ENCODE assay signal across 7 cellular contexts in the genomic region with DNA sequence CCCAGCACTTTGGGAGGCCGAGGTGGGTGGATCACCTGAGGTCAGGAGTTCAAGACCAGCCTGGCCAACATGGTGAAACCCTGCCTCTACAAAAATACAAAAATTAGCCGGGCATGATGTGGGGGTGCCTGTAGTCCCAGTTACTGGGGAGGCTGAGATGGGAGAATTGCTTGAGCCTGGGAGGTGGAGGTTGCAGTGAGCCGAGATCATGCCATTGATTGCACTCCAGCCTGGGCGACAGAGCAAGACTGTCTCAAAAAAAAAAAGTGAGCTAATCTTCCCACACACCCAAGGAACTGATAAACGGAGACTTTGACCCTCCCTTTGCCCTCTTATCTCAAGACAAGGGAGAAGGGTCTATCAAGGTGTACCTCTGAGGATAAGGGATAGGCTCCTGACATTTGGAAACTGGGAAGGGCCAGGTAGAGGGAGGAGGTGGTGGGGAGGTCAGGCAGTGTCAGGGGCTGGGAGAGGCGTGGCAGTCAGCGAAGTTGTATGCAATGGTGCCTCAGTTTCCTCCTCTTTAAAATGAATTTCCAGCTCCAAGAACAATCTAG. TPM values are rescaled to one million over a fixed set of nuclear protein-coding genes. Genes with fewer than 3 reads are reported as not detected.
DNase-seq lines count a peak whose midpoint lies in the region; TF ChIP-seq lines count a peak whose summit lies in the region.
"Not testable (repeated sequence)": the region's sequence is repeated elsewhere in the genome, so short reads cannot be mapped to it uniquely, and the experiment has no call there.
"Had no signal": no experiment of that assay in that cellular context is flagged by ENCODE, and none has a peak within 500 bp of the region (broad histone marks: within the 10 kb centered on the region; RNA-seq: fewer than 3 reads in every experiment).

No MANE protein-coding gene starts in this region.

- not testable (repeated sequence) for H3K79me1 ChIP-seq in trophoblast cell (ENCODE audit: low read length)

- not testable (repeated sequence) for H3K27me3 Mint-ChIP-seq in Caco-2 (ENCODE audit: insufficient read depth, unreplicated experiment)

- H3K14ac ChIP-seq in trophoblast cell (ENCODE audit: low read length): not testable (repeated sequence)

- not testable (repeated sequence) for H4K8ac ChIP-seq in trophoblast cell (ENCODE audit: low read depth, low read length)

- H3K4me3 ChIP-seq in Caco-2 (ENCODE audit: low read depth, low read length); Peyer's patch; colonic mucosa; hepatocyte; trophoblast cell (ENCODE audit: low read depth, low read length): not testable (repeated sequence)
- peak overlapping the region in 1 of 2 donors; percentile 30 for H3K4me3 ChIP-seq in mucosa of rectum (ENCODE audit: low read length in 2 of 2)

- peak overlapping the region in 3 of 4 donors; percentile 53 to 91 (median 81) for H3K27ac ChIP-seq in Peyer's patch
- peak overlapping the region; percentile 40 for H3K27ac ChIP-seq in colonic mucosa
- H3K27ac ChIP-seq in hepatocyte: peak overlapping the region; percentile 57
- peak overlapping the region; percentile 63 to 75 for H3K27ac ChIP-seq in mucosa of rectum (ENCODE audit: low read depth in 2 of 2, low read length in 2 of 2)
- not testable (repeated sequence) for H3K27ac ChIP-seq in trophoblast cell (ENCODE audit: low read depth, low read length)

- POLR2A ChIA-PET in Caco-2 (lab: Charles Lee): interaction anchor here (0.7 kb wide), 1 partner anchor 137 kb away, joined by 3 read pairs; no protein-coding TSS in a partner anchor

- H2AK5ac ChIP-seq in trophoblast cell (ENCODE audit: low read length): not testable (repeated sequence)

- H3K36me3 ChIP-seq in Caco-2 (ENCODE audit: control insufficient read depth, insufficient read depth, low read length); Peyer's patch; colonic mucosa; hepatocyte (replicated peaks; ENCODE audit: insufficient read depth, low read depth); mucosa of rectum (ENCODE audit: control insufficient read depth in 2 of 2, insufficient read depth in 2 of 2, low read length in 2 of 2); trophoblast cell (ENCODE audit: control insufficient read depth in 1 of 2, insufficient read depth in 2 of 2, low read length in 2 of 2): not testable (repeated sequence)

- CTCF ChIA-PET in Caco-2 (lab: Charles Lee): interaction anchor here (1.0 to 1.3 kb wide), 3 partner anchors 15 to 139 kb away, joined by 4 read pairs; no protein-coding TSS in a partner anchor

- not testable (repeated sequence) for H2BK12ac ChIP-seq in trophoblast cell (ENCODE audit: low read length)

- H3K9me2 ChIP-seq in hepatocyte (replicated peaks; ENCODE audit: insufficient read depth): not testable (repeated sequence)

- H2BK5ac ChIP-seq in trophoblast cell (ENCODE audit: low read depth, low read length, poor library complexity): not testable (repeated sequence)

- H4K20me1 ChIP-seq in hepatocyte (ENCODE audit: insufficient read depth, poor library complexity, severe bottlenecking): not testable (repeated sequence)

- H3K27me3 ChIP-seq in Caco-2 (replicated peaks; ENCODE audit: control insufficient read depth, insufficient read depth, low read length); Peyer's patch; colonic mucosa; hepatocyte; mucosa of rectum (ENCODE audit: control insufficient read depth in 2 of 2, insufficient read depth in 2 of 2, low read length in 2 of 2); trophoblast cell (ENCODE audit: insufficient read depth, low read length): not testable (repeated sequence)

- 57% methylated on average over 7 of the region's 7 CpGs for WGBS in hepatocyte (ENCODE audit: low lambda C conversion rate, missing lambda C conversion rate)
- WGBS in trophoblast cell (ENCODE audit: extremely low coverage, insufficient coverage, insufficient read length): no CpG with 5 or more reads among the region's 7 CpGs

- H3K4me1 ChIP-seq in Caco-2 (peaks cover 31% of the 10 kb centered on the region), Peyer's patch (peaks cover 0 to 33% (median 0%) of the 10 kb centered on the region in 4 donors), mucosa of rectum (ENCODE audit: control insufficient read depth in 2 of 2, insufficient read depth in 2 of 2, low read length in 2 of 2) (peaks cover 4 to 15% of the 10 kb centered on the region in 2 donors)
- H3K4me1 ChIP-seq in colonic mucosa; hepatocyte (ENCODE audit: insufficient read depth); trophoblast cell (ENCODE audit: control insufficient read depth in 1 of 2, insufficient read depth in 2 of 2, low read length in 2 of 2): not testable (repeated sequence)

- TF ChIP-seq POLR2A in Peyer's patch (IDR thresholded peaks at IDR 0.05): peak in 1 of 2 donors; percentile 68

- H3K4ac ChIP-seq in trophoblast cell (ENCODE audit: low read depth, low read length): not testable (repeated sequence)

- H3K23ac ChIP-seq in trophoblast cell (ENCODE audit: low read length): not testable (repeated sequence)

- H3K18ac ChIP-seq in trophoblast cell (ENCODE audit: low read length): not testable (repeated sequence)

- not testable (repeated sequence) for BruUV-seq in Caco-2 (replicated peaks; lab: Mats Ljungman, UMichigan)

- not testable (repeated sequence) for H2BK120ac ChIP-seq in trophoblast cell (ENCODE audit: insufficient read depth, low read length, poor library complexity)

- not testable (repeated sequence) for H3K36me3 Mint-ChIP-seq in Caco-2 (ENCODE audit: insufficient read depth, unreplicated experiment)

- not testable (repeated sequence) for H3K79me2 ChIP-seq in hepatocyte; trophoblast cell (ENCODE audit: control insufficient read depth, insufficient read depth, low read length, poor library complexity)

- not testable (repeated sequence) for H3K4me3 Mint-ChIP-seq in Caco-2 (ENCODE audit: unreplicated experiment)

- DNase-seq in Caco-2 (peak; percentile 50 to 71), Peyer's patch (peak in 1 of 3 donors; percentile 74), colonic mucosa (peak; percentile 72)
- not testable (repeated sequence) for DNase-seq in hepatocyte (ENCODE audit: low spot score); trophoblast cell

- not testable (repeated sequence) for H2AFZ ChIP-seq in hepatocyte; trophoblast cell (ENCODE audit: insufficient read depth, low read length, poor library complexity)

- H4K91ac ChIP-seq in trophoblast cell (ENCODE audit: low read depth, low read length): not testable (repeated sequence)

- intact Hi-C loops in Caco-2 (cut with micrococcal nuclease; ENCODE audit: unreplicated experiment); colonic mucosa (cut with DNase I): not testable (repeated sequence)

- H3K9me3 ChIP-seq in Caco-2; Peyer's patch; colonic mucosa; hepatocyte (ENCODE audit: low read depth); mucosa of rectum (ENCODE audit: control insufficient read depth in 2 of 2, low read length in 2 of 2); trophoblast cell (ENCODE audit: insufficient read depth, low read depth, low read length): not testable (repeated sequence)

- H3K4me1 Mint-ChIP-seq in Caco-2 (ENCODE audit: low read depth, unreplicated experiment): not testable (repeated sequence)

- not testable (repeated sequence) for H3K9me3 Mint-ChIP-seq in Caco-2 (ENCODE audit: unreplicated experiment)

- not testable (repeated sequence) for H3K4me2 ChIP-seq in hepatocyte; trophoblast cell (ENCODE audit: low read length)

- H3K9ac ChIP-seq in colonic mucosa (ENCODE audit: low read depth in 2 of 2, low read length in 2 of 2) (peak overlapping the region in 1 of 2 donors; percentile 26), mucosa of rectum (ENCODE audit: low read depth in 1 of 2, low read length in 2 of 2) (peak overlapping the region in 1 of 2 donors; percentile 56)
- H3K9ac ChIP-seq in trophoblast cell (ENCODE audit: low read length): not testable (repeated sequence)

- not testable (repeated sequence) for TF ChIP-seq CTCF in Caco-2 (IDR thresholded peaks at IDR 0.05; ENCODE audit: insufficient read depth in 1 of 2, low read depth in 1 of 2, low read length in 1 of 2, severe bottlenecking in 1 of 2, unreplicated experiment in 1 of 2); Peyer's patch (IDR thresholded peaks at IDR 0.05); colonic mucosa (IDR thresholded peaks at IDR 0.05); hepatocyte (IDR thresholded peaks at IDR 0.05; ENCODE audit: poor library complexity)

- peak overlapping the region; percentile 70 for H4K12ac ChIP-seq in trophoblast cell (ENCODE audit: low read depth, low read length)

- H3K27ac Mint-ChIP-seq in Caco-2 (ENCODE audit: unreplicated experiment): not testable (repeated sequence)

RNA-seq across cellular contexts. Expression of a gene that starts 4.8 kb away (rescaled TPM):
- total RNA-seq in Caco-2 (2022): 50.0 and 50.7 TPM in 2 replicates
- total RNA-seq in Peyer's patch: 100 to 1,000 TPM; 120 to 557 (median 456) TPM
- total RNA-seq in colonic mucosa: 100 to 1,000 TPM; 197 to 215 TPM
- 53.8 and 60.2 TPM in 2 replicates for total RNA-seq in hepatocyte
- 100 and 115 TPM in 2 replicates for polyA plus RNA-seq in hepatocyte
- 41.4 and 43.4 TPM in 2 replicates for polyA plus RNA-seq in trophoblast cell (2013)

RNA-seq across cellular contexts. Expression of a gene that starts 27.1 kb away (rescaled TPM):
- 132 and 144 TPM in 2 replicates for total RNA-seq in Caco-2 (2022)
- total RNA-seq in Peyer's patch: 100 to 1,000 TPM; 134 to 366 (median 289) TPM
- total RNA-seq in colonic mucosa: 100 to 1,000 TPM; 407 to 409 TPM
- total RNA-seq in hepatocyte: 241 and 260 TPM in 2 replicates
- polyA plus RNA-seq in hepatocyte: 308 and 340 TPM in 2 replicates
- 183 and 188 TPM in 2 replicates for polyA plus RNA-seq in trophoblast cell (2013)

RNA-seq across cellular contexts. Expression of a gene that starts 46.5 kb away (rescaled TPM):
- not detected in 2 replicates for total RNA-seq in Caco-2 (2022)
- 10 to 100 TPM in 1 of 4 donors, 1 to 10 TPM in 2, not detected in 1; 1.2 to 12.4 (median 1.5) TPM for total RNA-seq in Peyer's patch
- 1 to 10 TPM; 1.6 to 6.6 TPM for total RNA-seq in colonic mucosa
- total RNA-seq in hepatocyte: 0.24 and 1.5 TPM in 2 replicates
- 0.29 and 0.45 TPM in 2 replicates for polyA plus RNA-seq in hepatocyte
- polyA plus RNA-seq in trophoblast cell (2013): 0.03 TPM in 1 of 2 replicates, not detected in the other
- total RNA-seq: HFFc6 had no signal
